In the genomic region with DNA sequence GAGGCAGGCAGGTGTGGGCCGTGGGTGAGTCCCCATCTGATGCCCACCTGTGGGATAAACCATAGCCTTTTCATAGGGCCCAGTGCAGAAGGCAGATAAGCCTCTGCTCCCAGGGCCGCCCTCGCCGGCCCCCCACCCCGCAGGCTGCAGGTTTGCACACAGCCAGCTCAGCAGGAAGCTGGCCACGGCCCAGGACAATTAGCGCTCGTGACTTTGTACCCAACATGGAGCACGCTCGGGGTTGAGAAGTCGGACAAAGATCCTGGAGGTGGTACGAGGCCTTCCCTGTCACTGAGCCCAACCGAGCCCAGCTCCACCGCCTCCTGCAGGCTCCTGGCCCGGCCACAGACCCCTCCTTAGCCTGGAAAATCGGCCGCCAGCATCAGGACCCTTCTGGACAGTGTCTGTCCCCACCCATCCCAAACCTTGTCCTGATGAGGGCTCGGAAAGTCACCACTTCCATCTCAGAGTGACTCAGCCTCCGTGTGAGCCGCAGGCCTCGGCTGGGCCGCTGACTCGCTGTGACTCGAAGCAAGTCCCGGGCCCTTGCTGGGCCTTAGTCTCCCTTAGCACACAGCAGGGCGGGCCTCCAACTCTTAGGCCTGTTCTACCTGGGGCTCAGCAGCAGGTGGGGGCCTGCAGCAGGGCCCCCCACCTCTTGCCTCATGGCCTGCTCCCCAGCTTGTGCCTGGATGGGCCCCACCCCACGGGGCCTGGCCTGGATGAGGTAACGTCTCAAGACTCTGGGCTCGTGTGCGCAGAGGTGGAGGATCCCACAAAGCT, we compare ENCODE assay signal across 9 cellular contexts. TPM values are rescaled to one million over a fixed set of nuclear protein-coding genes. Genes with fewer than 3 reads are reported as not detected.
DNase-seq lines count a peak whose midpoint lies in the region; ATAC-seq and TF ChIP-seq lines count a peak whose summit lies in the region.
"Had no signal": no experiment of that assay in that cellular context is flagged by ENCODE, and none has a peak within 500 bp of the region (broad histone marks: within the 10 kb centered on the region; RNA-seq: fewer than 3 reads in every experiment).

No MANE protein-coding gene starts in this region.

- H3K36me3 Mint-ChIP-seq in naive thymus-derived CD8-positive, alpha-beta T cell = peaks cover 0 to under 1% (median 0%) of the 10 kb centered on the region in 3 donors

- RAD21 ChIA-PET in HCT116 (lab: Charles Lee; ENCODE audit: low non-redundant PET in 1 of 2, low total read pairs in 2 of 2, uncharacterized antibody in 2 of 2, unreplicated experiment in 2 of 2) = no interaction called here

- no peak for TF ChIP-seq POLR2A in HCT116 (IDR thresholded peaks at IDR 0.05; ENCODE audit: borderline replicate concordance, extremely low read depth, insufficient read depth, insufficient read length)
- peak; percentile 22 for TF ChIP-seq POLR2A in right lobe of liver (IDR thresholded peaks at IDR 0.05)

- H3K27me3 Mint-ChIP-seq in naive thymus-derived CD8-positive, alpha-beta T cell = no peaks in the 10 kb centered on the region

- TF ChIP-seq RAD21 in HCT116 (IDR thresholded peaks at IDR 0.05; ENCODE audit: low read depth) = no peak

- H3K79me2 ChIP-seq in HCT116 (ENCODE audit: insufficient read depth, low read length) = peaks cover 18% of the 10 kb centered on the region

- H2AFZ ChIP-seq in HCT116 (ENCODE audit: low read depth, low read length, poor library complexity, severe bottlenecking) = no peak overlapping the region

- TF ChIP-seq CTCF in AG04449 (IDR thresholded peaks at IDR 0.05; ENCODE audit: insufficient read depth, low read length, missing control alignments) = no peak
- no peak for TF ChIP-seq CTCF in HCT116 (IDR thresholded peaks at IDR 0.05 in 2 of 3, conservative IDR thresholded peaks at IDR 0.05 in 1 of 3; ENCODE audit: borderline replicate concordance in 1 of 3, insufficient read depth in 1 of 3, low read depth in 2 of 3, low read length in 2 of 3)
- TF ChIP-seq CTCF in right lobe of liver (IDR thresholded peaks at IDR 0.05) = no peak

- ATAC-seq in HCT116 (peak; percentile 85), right lobe of liver (peak; percentile 57 to 82 (median 68)), GM21737 (IDR thresholded peaks at IDR 0.05; ENCODE audit: unreplicated experiment) (no peak), HG03354 (IDR thresholded peaks at IDR 0.05; ENCODE audit: poor library complexity, severe bottlenecking, unreplicated experiment) (no peak), HG03432 (IDR thresholded peaks at IDR 0.05; ENCODE audit: unreplicated experiment) (no peak)
- no peak for ATAC-seq in naive thymus-derived CD8-positive, alpha-beta T cell

- DNase-seq in AG04449 (ENCODE audit: low read depth, low spot score) (peak; percentile 38), HCT116 (ENCODE audit: low read depth, low spot score) (peak; percentile 31), adipocyte (ENCODE audit: low read depth) (peak; percentile 73), right lobe of liver (peak; percentile 74 to 87 (median 79))
- DNase-seq in naive thymus-derived CD8-positive, alpha-beta T cell = no peak
- DNase-seq: activated CD8-positive, alpha-beta memory T cell treated with anti-CD3 and anti-CD28 coated beads for 24 hours had no signal

- H3K4me3 ChIP-seq in AG04449 (ENCODE audit: low read depth, low read length) (no peak overlapping the region), HCT116 (replicated peaks in 1 of 2; ENCODE audit: low read depth in 1 of 2, low read length in 2 of 2) (peak overlapping the region in 1 of 2 experiments; percentile 11; a peak in 1 of 4 replicates), adipocyte (ENCODE audit: low read length) (no peak overlapping the region), right lobe of liver (no peak overlapping the region)

- peaks cover 0 to 2% (median 2%) of the 10 kb centered on the region in 4 donors for H3K4me1 Mint-ChIP-seq in naive thymus-derived CD8-positive, alpha-beta T cell

- CTCF ChIA-PET in AG04449 (lab: Yijun Ruan, JAX) (interaction anchor here (11.8 kb wide), 1 partner anchor 19 kb away, joined by 113 read pairs; no protein-coding TSS in a partner anchor), HCT116 (lab: Charles Lee) (interaction anchor here (2.0 kb wide), 1 partner anchor 21 kb away, joined by 6 read pairs; no protein-coding TSS in a partner anchor)

- H3K27me3 ChIP-seq in HCT116 (ENCODE audit: insufficient read depth, low read length) (no peaks in the 10 kb centered on the region), adipocyte (replicated peaks; ENCODE audit: control insufficient read depth, insufficient read depth, low read length) (no peaks in the 10 kb centered on the region), right lobe of liver (no peaks in the 10 kb centered on the region)

- H3K27ac ChIP-seq in HCT116 (ENCODE audit: low read depth, low read length) (peak overlapping the region; percentile 63), right lobe of liver (peak overlapping the region in 2 of 3 donors; percentile 31 to 58)

- no peaks in the 10 kb centered on the region for H3K9me2 ChIP-seq in HCT116 (ENCODE audit: insufficient read depth)

- H3K4me1 ChIP-seq in HCT116 (ENCODE audit: control insufficient read depth in 1 of 2, insufficient read depth in 2 of 2, low read length in 2 of 2) (peaks cover 17 to 31% of the 10 kb centered on the region in 2 experiments), adipocyte (ENCODE audit: control insufficient read depth, insufficient read depth, low read length) (peaks cover 11% of the 10 kb centered on the region), right lobe of liver (peaks cover 0 to 28% (median 6%) of the 10 kb centered on the region in 4 donors)

- no peaks in the 10 kb centered on the region for H3K9me3 Mint-ChIP-seq in naive thymus-derived CD8-positive, alpha-beta T cell

- H3K4me2 ChIP-seq in HCT116 (ENCODE audit: low read length) = peak overlapping the region; percentile 57

- intact Hi-C loops in HCT116 (cut with micrococcal nuclease) = no loop called here
- intact Hi-C loops in right lobe of liver (cut with DNase I) = no loop called here

- H3K9me3 ChIP-seq in HCT116 (ENCODE audit: control insufficient read depth in 1 of 2, insufficient read depth in 1 of 2, low read depth in 1 of 2, low read length in 2 of 2) (no peaks in the 10 kb centered on the region), adipocyte (ENCODE audit: control insufficient read depth, low read length) (no peaks in the 10 kb centered on the region), right lobe of liver (no peaks in the 10 kb centered on the region)

- WGBS in right lobe of liver (ENCODE audit: insufficient coverage, low coverage, low lambda C conversion rate, missing lambda C conversion rate) = no CpG with 5 or more reads among the region's 30 CpGs

- H3K4me3 Mint-ChIP-seq in naive thymus-derived CD8-positive, alpha-beta T cell = no peak overlapping the region

- peaks cover 29 to 42% of the 10 kb centered on the region in 2 experiments; a peak in 3 of 4 replicates for H3K36me3 ChIP-seq in HCT116 (ENCODE audit: control insufficient read depth in 1 of 2, insufficient read depth in 2 of 2, low read length in 2 of 2)
- peaks cover 17% of the 10 kb centered on the region for H3K36me3 ChIP-seq in adipocyte (ENCODE audit: control insufficient read depth, insufficient read depth, low read length, severe bottlenecking)
- H3K36me3 ChIP-seq in right lobe of liver = peaks cover 0 to 20% (median 12%) of the 10 kb centered on the region in 4 donors

- H4K20me1 ChIP-seq in HCT116 (ENCODE audit: insufficient read depth) = no peaks in the 10 kb centered on the region

- no TSS peak for BruUV-seq in HCT116 (replicated peaks; lab: Mats Ljungman, UMichigan)

- H3K27ac Mint-ChIP-seq in naive thymus-derived CD8-positive, alpha-beta T cell = no peak overlapping the region

- H3K9ac ChIP-seq in HCT116 (ENCODE audit: low read length) = peak overlapping the region; percentile 65
- H3K9ac ChIP-seq in adipocyte (ENCODE audit: low read length) = peak overlapping the region; percentile 80

- POLR2A ChIA-PET in AG04449 (lab: Yijun Ruan, JAX) (no interaction called here), HCT116 (lab: Charles Lee) (no interaction called here)
- POLR2A ChIA-PET in naive thymus-derived CD8-positive, alpha-beta T cell (lab: Charles Lee) = interaction anchor here (1.4 kb wide), 1 partner anchor 21 kb away, joined by 3 read pairs; no protein-coding TSS in a partner anchor

TF ChIP-seq in HCT116, 20 proteins besides CTCF, POLR2A, EP300 and RAD21:
- TF ChIP-seq EZH2 (IDR thresholded peaks at IDR 0.05) (no peak), YY1 (IDR thresholded peaks at IDR 0.05; ENCODE audit: extremely low read depth, insufficient replicate concordance, low read depth, low read length) (no peak), ZFX (IDR thresholded peaks at IDR 0.05) (peak; percentile 59; the same call in 1 of the 2 replicates), JUND (IDR thresholded peaks at IDR 0.05) (peak; percentile 33; the same call in 1 of the 2 replicates), EGR1 (IDR thresholded peaks at IDR 0.05; ENCODE audit: low read depth) (no peak), FOSL1 (IDR thresholded peaks at IDR 0.05; ENCODE audit: low read depth) (peak; percentile 74)
- TF ChIP-seq, protein P1, sequence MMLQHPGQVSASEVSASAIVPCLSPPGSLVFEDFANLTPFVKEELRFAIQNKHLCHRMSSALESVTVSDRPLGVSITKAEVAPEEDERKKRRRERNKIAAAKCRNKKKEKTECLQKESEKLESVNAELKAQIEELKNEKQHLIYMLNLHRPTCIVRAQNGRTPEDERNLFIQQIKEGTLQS (IDR thresholded peaks at IDR 0.05) = no peak
TF ChIP-seq in HCT116: peak in this region for 3.

RNA-seq across cellular contexts. Expression of a gene that starts 22.7 kb away (rescaled TPM):
- total RNA-seq in HCT116 (2021; ENCODE audit: unreplicated experiment) (33.9 TPM), right lobe of liver (10 to 100 TPM; 10.1 to 41.7 (median 21.5) TPM)
- 25.6 and 25.9 TPM in 2 replicates for polyA plus RNA-seq in HCT116 (2012)
- total RNA-seq in naive thymus-derived CD8-positive, alpha-beta T cell = 1 to 10 TPM; 7.2 to 8.9 TPM
- polyA plus RNA-seq in naive thymus-derived CD8-positive, alpha-beta T cell = 1 to 10 TPM; 1.5 to 3.5 (median 1.9) TPM

RNA-seq across cellular contexts. Expression of a gene that starts 29.9 kb away (rescaled TPM):
- not detected for total RNA-seq in HCT116 (2021; ENCODE audit: unreplicated experiment)
- 0.09 TPM in 1 of 2 replicates, not detected in the other for polyA plus RNA-seq in HCT116 (2012)
- total RNA-seq in right lobe of liver = under 1 TPM in 2 of 6 experiments, not detected in 4; 0.07 to 0.14 TPM
- not detected for total RNA-seq in naive thymus-derived CD8-positive, alpha-beta T cell
- polyA plus RNA-seq in naive thymus-derived CD8-positive, alpha-beta T cell = under 1 TPM; 0.06 to 0.25 (median 0.09) TPM

Comparison
In these comparisons a context has a peak if more than half of its experiments do, and no peak if none do; other contexts are left out.
1. DNase-seq: peak in AG04449 (single experiment), HCT116 (single experiment), adipocyte (single experiment) and right lobe of liver (3 of 3); none in naive thymus-derived CD8-positive, alpha-beta T cell (0 of 10).
2. ATAC-seq: peak in HCT116 (single experiment) and right lobe of liver (4 of 4); none in GM21737 (single experiment), HG03354 (single experiment), naive thymus-derived CD8-positive, alpha-beta T cell (0 of 2) and HG03432 (single experiment).